ENCODE assay signal across 8 cellular contexts in genomic region chr9:97697837-97698236, GRCh38. TPM values are rescaled to one million over a fixed set of nuclear protein-coding genes. Genes with fewer than 3 reads are reported as not detected.
DNase-seq lines count a peak whose midpoint lies in the region; ATAC-seq and TF ChIP-seq lines count a peak whose summit lies in the region.

No MANE protein-coding gene starts in this region.

- no peak for DNase-seq in CD4-positive, CD25-positive, alpha-beta regulatory T cell
- DNase-seq in MG63, result no peak
- no peak for DNase-seq in neural crest cell (ENCODE audit: low read depth, low spot score)
- no peak for DNase-seq in NCI-H524 (lab: John Stamatoyannopoulos, UW)
- no peak for DNase-seq in RPMI8226
- no peak for DNase-seq in lower leg skin (ENCODE audit: low spot score in 2 of 2)

- H3K36me3 Mint-ChIP-seq in CD4-positive, CD25-positive, alpha-beta regulatory T cell, result peaks cover 4% of the 10 kb centered on the region
- H3K36me3 Mint-ChIP-seq in dendritic cell treated with granulocyte-macrophage colony-stimulating factor and Interleukin-4, amounts not matched to agents 40 ng/mL and 50 ng/mL, for 4 days (ENCODE audit: low read depth), result peaks cover 21% of the 10 kb centered on the region
- H3K36me3 Mint-ChIP-seq in neural crest cell (ENCODE audit: low read depth), result no peaks in the 10 kb centered on the region

- peaks cover 0 to 2% (median 0%) of the 10 kb centered on the region in 7 donors for H3K9me3 Mint-ChIP-seq in CD4-positive, CD25-positive, alpha-beta regulatory T cell
- H3K9me3 Mint-ChIP-seq in dendritic cell treated with granulocyte-macrophage colony-stimulating factor and Interleukin-4, amounts not matched to agents 40 ng/mL and 50 ng/mL, for 4 days, result no peaks in the 10 kb centered on the region
- H3K9me3 Mint-ChIP-seq in neural crest cell, result no peaks in the 10 kb centered on the region

- H3K36me3 ChIP-seq in CD4-positive, CD25-positive, alpha-beta regulatory T cell (ENCODE audit: control insufficient read depth, insufficient read depth, low read length), result no peaks in the 10 kb centered on the region
- peaks cover 17% of the 10 kb centered on the region for H3K36me3 ChIP-seq in MG63

- peaks cover 39% of the 10 kb centered on the region for H3K4me1 ChIP-seq in CD4-positive, CD25-positive, alpha-beta regulatory T cell (ENCODE audit: control insufficient read depth, insufficient read depth, low read length, poor library complexity, severe bottlenecking)

- H3K27ac ChIP-seq in CD4-positive, CD25-positive, alpha-beta regulatory T cell (ENCODE audit: insufficient read depth, low read length, poor library complexity, severe bottlenecking), result peak overlapping the region; percentile 82

- peak overlapping the region in 2 of 3 donors; percentile 95 to 97 for H3K27ac Mint-ChIP-seq in CD4-positive, CD25-positive, alpha-beta regulatory T cell
- peak overlapping the region; percentile 95 for H3K27ac Mint-ChIP-seq in dendritic cell treated with granulocyte-macrophage colony-stimulating factor and Interleukin-4, amounts not matched to agents 40 ng/mL and 50 ng/mL, for 4 days
- no peak overlapping the region for H3K27ac Mint-ChIP-seq in neural crest cell (ENCODE audit: unreplicated experiment)

- H3K27me3 Mint-ChIP-seq in CD4-positive, CD25-positive, alpha-beta regulatory T cell, result peaks cover 14% of the 10 kb centered on the region
- peaks cover 25% of the 10 kb centered on the region for H3K27me3 Mint-ChIP-seq in dendritic cell treated with granulocyte-macrophage colony-stimulating factor and Interleukin-4, amounts not matched to agents 40 ng/mL and 50 ng/mL, for 4 days
- peaks cover 3% of the 10 kb centered on the region for H3K27me3 Mint-ChIP-seq in neural crest cell (ENCODE audit: low read depth)

- H3K4me3 ChIP-seq in CD4-positive, CD25-positive, alpha-beta regulatory T cell (ENCODE audit: low read depth, low read length), result peak overlapping the region; percentile 77
- H3K4me3 ChIP-seq in MG63 (peak overlapping the region; percentile 73), lower leg skin (ENCODE audit: low read depth, poor library complexity, severe bottlenecking) (no peak overlapping the region)

- H3K4me3 Mint-ChIP-seq in CD4-positive, CD25-positive, alpha-beta regulatory T cell, result peak overlapping the region; percentile 87 to 94 (median 90)
- no peak overlapping the region for H3K4me3 Mint-ChIP-seq in dendritic cell treated with granulocyte-macrophage colony-stimulating factor and Interleukin-4, amounts not matched to agents 40 ng/mL and 50 ng/mL, for 4 days
- H3K4me3 Mint-ChIP-seq in neural crest cell, result peak overlapping the region; percentile 92

- no peaks in the 10 kb centered on the region for H3K9me3 ChIP-seq in CD4-positive, CD25-positive, alpha-beta regulatory T cell (ENCODE audit: control insufficient read depth in 2 of 2, low read length in 2 of 2)
- no peaks in the 10 kb centered on the region for H3K9me3 ChIP-seq in MG63

- peaks cover 43 to 55% (median 46%) of the 10 kb centered on the region in 4 donors for H3K4me1 Mint-ChIP-seq in CD4-positive, CD25-positive, alpha-beta regulatory T cell
- H3K4me1 Mint-ChIP-seq in dendritic cell treated with granulocyte-macrophage colony-stimulating factor and Interleukin-4, amounts not matched to agents 40 ng/mL and 50 ng/mL, for 4 days (ENCODE audit: low read depth), result peaks cover 48% of the 10 kb centered on the region
- peaks cover 41% of the 10 kb centered on the region for H3K4me1 Mint-ChIP-seq in neural crest cell

- no peak for ATAC-seq in CD4-positive, CD25-positive, alpha-beta regulatory T cell (ENCODE audit: low read depth in 2 of 2)
- no peak for ATAC-seq in GM18907 (IDR thresholded peaks at IDR 0.05; ENCODE audit: unreplicated experiment)

- peaks cover 12% of the 10 kb centered on the region for H3K27me3 ChIP-seq in CD4-positive, CD25-positive, alpha-beta regulatory T cell (ENCODE audit: control insufficient read depth, insufficient read depth, low read length)
- no peaks in the 10 kb centered on the region for H3K27me3 ChIP-seq in MG63

- 22 to 29% methylated on average over 1 of the region's 1 CpG for WGBS in lower leg skin, 2 donors

- intact Hi-C loops in dendritic cell treated with granulocyte-macrophage colony-stimulating factor and Interleukin-4, amounts not matched to agents 40 ng/mL and 50 ng/mL, for 4 days (cut with micrococcal nuclease), result loop anchor here (5.0 kb wide), 3 partner anchors 224 to 359 kb away; partner anchors contain the start of genes ANP32B, NANS and TRMO
- intact Hi-C loops in lower leg skin (cut with DNase I; ENCODE audit: low total_unique reads), result no loop called here

- TF ChIP-seq CTCF in neural crest cell (conservative IDR thresholded peaks at IDR 0.05) (no peak), lower leg skin (IDR thresholded peaks at IDR 0.05) (no peak)

- no peak for TF ChIP-seq POLR2A in lower leg skin (IDR thresholded peaks at IDR 0.05)

RNA-seq across cellular contexts. Expression of gene XPA, which starts 0.7 kb away (rescaled TPM):
- total RNA-seq in CD4-positive, CD25-positive, alpha-beta regulatory T cell, result 22.2 TPM
- polyA plus RNA-seq in CD4-positive, CD25-positive, alpha-beta regulatory T cell, result 10 to 100 TPM; 21.8 to 28.9 (median 25.8) TPM
- total RNA-seq in MG63 (2014; rRNA removed; shearing (Covaris generic); ENCODE audit: low replicate concordance), result 4.9 and 15.5 TPM in 2 replicates
- total RNA-seq in neural crest cell (14.1 and 15.6 TPM in 2 replicates), lower leg skin (10 to 100 TPM in 3 of 4 donors, 1 to 10 TPM in 1; 9.7 to 16.5 (median 14.1) TPM)
